Comparison of ENCODE assay signal across 35 cellular contexts in the genomic region with DNA sequence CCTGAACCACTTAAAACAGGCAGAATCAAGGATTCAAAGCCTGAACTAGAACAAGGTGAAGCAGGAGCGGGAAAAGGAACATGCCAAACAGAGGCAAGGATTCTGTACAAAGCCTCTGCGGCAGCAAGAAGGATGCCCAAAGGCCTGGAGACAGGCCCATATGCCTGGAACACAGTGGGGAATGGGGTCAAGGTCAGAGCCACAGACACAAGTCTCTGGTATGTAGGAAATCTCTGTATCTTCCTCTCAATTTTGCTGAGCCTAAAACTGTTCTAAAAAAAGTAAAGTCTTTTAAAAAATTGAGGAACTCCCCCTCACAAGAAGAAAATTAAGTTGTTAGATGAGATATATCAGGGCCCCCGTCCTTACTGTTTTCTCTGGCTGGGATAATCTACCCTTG.
"Had no signal": no experiment of that assay in that cellular context is flagged by ENCODE, and none has a peak within 500 bp of the region (broad histone marks: within the 10 kb centered on the region; RNA-seq: fewer than 3 reads in every experiment).

No MANE protein-coding gene starts in this region.

- H3K4me3 ChIP-seq: MG63 had no signal

- H3K9me3 ChIP-seq: MG63 had no signal

- H3K27ac ChIP-seq: KMS-11 had no signal

- DNase-seq: Karpas-422, Kasumi-1, MG63, MM.1S, MV-4-11, NCI-H1048, NCI-H1092, NCI-H1092 treated with DMSO at 0.1 percent for 48 hours, NCI-H1105, NCI-H1105 treated with DMSO at 0.1 percent for 48 hours, NCI-H1417, NCI-H1417 treated with DMSO at 0.1 percent for 48 hours, NCI-H1436, NCI-H1436 treated with DMSO at 0.1 percent for 48 hours, NCI-H146, NCI-H1694, NCI-H187, NCI-H187 treated with DMSO at 0.1 percent for 48 hours, NCI-H1930, NCI-H2029, NCI-H2029 treated with DMSO at 0.1 percent for 48 hours, NCI-H2081, NCI-H2081 treated with DMSO at 0.1 percent for 48 hours, NCI-H2107, NCI-H2171, NCI-H2171 treated with DMSO at 0.1 percent for 48 hours, NCI-H2227 treated with DMSO at 0.1 percent for 48 hours, NCI-H226, NCI-H345, NCI-H446, NCI-H446 treated with DMSO at 0.1 percent for 48 hours, NCI-H510A, NCI-H510A treated with DMSO at 0.1 percent for 48 hours, NCI-H524 had no signal

- H3K36me3 ChIP-seq: MG63 had no signal

- H3K4me2 ChIP-seq: KMS-11 had no signal

- H3K27me3 ChIP-seq: MG63 had no signal
